Comparison of ENCODE assay signal across 6 cellular contexts in the genomic region with DNA sequence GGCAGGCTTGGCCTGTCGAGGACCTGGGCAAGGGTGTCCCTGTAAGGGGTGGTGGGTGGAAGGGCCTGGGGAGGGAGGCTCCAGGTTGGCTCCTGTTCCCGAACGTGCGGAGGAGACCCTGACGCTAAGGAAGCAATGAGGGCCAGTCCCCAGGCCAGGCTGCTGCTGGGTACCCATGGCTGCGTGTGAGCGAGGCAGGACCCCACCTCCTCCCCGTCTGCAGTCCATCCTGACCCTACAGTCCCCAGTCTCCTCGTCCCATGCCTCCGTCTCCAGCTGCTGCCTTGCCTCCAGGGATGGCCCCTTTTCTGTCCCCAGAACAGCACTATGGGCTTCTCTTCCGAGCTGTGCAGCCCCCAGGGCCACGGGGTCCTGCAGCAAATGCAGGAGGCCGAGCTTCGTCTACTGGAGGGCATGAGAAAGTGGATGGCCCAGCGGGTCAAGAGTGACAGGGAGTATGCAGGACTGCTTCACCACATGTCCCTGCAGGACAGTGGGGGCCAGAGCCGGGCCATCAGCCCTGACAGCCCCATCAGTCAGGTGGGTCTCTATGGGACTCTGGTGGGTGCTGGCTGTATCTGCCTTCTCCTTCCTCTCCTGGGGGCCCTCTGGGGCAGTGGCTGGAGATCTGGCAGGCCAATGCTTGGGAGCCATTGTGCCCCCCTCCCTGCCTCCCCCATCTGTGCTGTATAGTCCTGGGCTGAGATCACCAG. TPM values are rescaled to one million over a fixed set of nuclear protein-coding genes. Genes with fewer than 3 reads are reported as not detected.
DNase-seq lines count a peak whose midpoint lies in the region; FAIRE-seq and TF ChIP-seq lines count a peak whose summit lies in the region.

No MANE protein-coding gene starts in this region.

- no peaks in the 10 kb centered on the region for H3K4me1 Mint-ChIP-seq in astrocyte (ENCODE audit: low read depth, unreplicated experiment)

- H3K9me3 Mint-ChIP-seq in astrocyte (ENCODE audit: unreplicated experiment): no peaks in the 10 kb centered on the region

- H3K27me3 ChIP-seq in astrocyte (ENCODE audit: insufficient read depth, low read length) (no peaks in the 10 kb centered on the region), muscle layer of colon (ENCODE audit: control insufficient read depth in 1 of 2, insufficient read depth in 2 of 2, low read length in 2 of 2) (no peaks in the 10 kb centered on the region)

- FAIRE-seq in astrocyte (lab: Jason Lieb, UNC): no peak

- no peaks in the 10 kb centered on the region for H3K36me3 ChIP-seq in astrocyte (ENCODE audit: insufficient read depth, low read length)
- H3K36me3 ChIP-seq in muscle layer of colon (ENCODE audit: insufficient read depth, low read length): peaks cover 26% of the 10 kb centered on the region

- no peaks in the 10 kb centered on the region for H3K79me2 ChIP-seq in astrocyte (ENCODE audit: insufficient read depth, low read length)

- H2AFZ ChIP-seq in astrocyte (ENCODE audit: low read depth, low read length): peak overlapping the region; percentile 63

- POLR2A ChIA-PET in GM10248 (lab: Yijun Ruan, JAX): interaction anchor here (0.5 kb wide), 1 partner anchor 17 kb away, joined by 3 read pairs; no protein-coding TSS in a partner anchor

- H3K4me1 ChIP-seq in astrocyte (ENCODE audit: insufficient read depth, low read length) (peaks cover 20% of the 10 kb centered on the region), muscle layer of colon (ENCODE audit: insufficient read depth, low read length) (peaks cover 31% of the 10 kb centered on the region)

- H3K9ac ChIP-seq in astrocyte (ENCODE audit: low read length) (peak overlapping the region; percentile 79), muscle layer of colon (ENCODE audit: low read length) (peak overlapping the region; percentile 76)

- TF ChIP-seq CTCF in astrocyte (IDR thresholded peaks at IDR 0.05; ENCODE audit: insufficient read depth, low read depth, low read length) (no peak), GM10248 (IDR thresholded peaks at IDR 0.05; ENCODE audit: control extremely low read depth, extremely low read depth, low read depth, missing control alignments) (no peak)

- H3K27me3 Mint-ChIP-seq in astrocyte (ENCODE audit: low read depth, unreplicated experiment): peaks cover 2% of the 10 kb centered on the region

- H3K27ac ChIP-seq in astrocyte (ENCODE audit: low read depth, low read length): peak overlapping the region; percentile 25
- H3K27ac ChIP-seq in muscle layer of colon (ENCODE audit: low read depth, low read length): peak overlapping the region; percentile 95

- H3K27ac Mint-ChIP-seq in astrocyte (ENCODE audit: unreplicated experiment): peak overlapping the region; percentile 78

- no peaks in the 10 kb centered on the region for H4K20me1 ChIP-seq in astrocyte (ENCODE audit: insufficient read depth, low read length)

- H3K4me3 Mint-ChIP-seq in astrocyte (ENCODE audit: unreplicated experiment): no peak overlapping the region

- CTCF ChIA-PET in GM10248 (lab: Yijun Ruan, JAX): interaction anchor here (0.7 to 4.5 kb wide), 63 partner anchors 9 to 584 kb away, joined by 3 to 73 read pairs (median 5); a partner anchor contains a TSS

- H3K36me3 Mint-ChIP-seq in astrocyte (ENCODE audit: low read depth, unreplicated experiment): no peaks in the 10 kb centered on the region

- peak; percentile 22 for DNase-seq in GM03348 (ENCODE audit: low spot score)
- DNase-seq in astrocyte (ENCODE audit: low read depth): no peak
- DNase-seq in GM10248 (ENCODE audit: extremely low spot score): no peak
- no peak for DNase-seq in stimulated activated CD4-positive, alpha-beta T cell treated with anti-CD3 and anti-CD28 coated beads, Interleukin-4, amount 100 ng/mL, for 4 hours
- DNase-seq in GOT3 (lab: John Stamatoyannopoulos, UW): no peak

- peak overlapping the region; percentile 33 for H3K4me3 ChIP-seq in astrocyte (ENCODE audit: insufficient read depth, low read depth, low read length)
- peak overlapping the region; percentile 61 to 66 for H3K4me3 ChIP-seq in muscle layer of colon (ENCODE audit: low read depth in 1 of 2, low read length in 2 of 2)

- no peaks in the 10 kb centered on the region for H3K9me3 ChIP-seq in astrocyte (ENCODE audit: insufficient read depth, low read depth, low read length)
- H3K9me3 ChIP-seq in muscle layer of colon (ENCODE audit: low read length): no peaks in the 10 kb centered on the region

- H3K4me2 ChIP-seq in astrocyte (ENCODE audit: low read length): peak overlapping the region; percentile 82

RNA-seq across cellular contexts. Expression of a gene that starts 0.6 kb away (rescaled TPM):
- 4.4 and 7.2 TPM in 2 replicates for total RNA-seq in astrocyte

RNA-seq across cellular contexts. Expression of a gene that starts 16.5 kb away (rescaled TPM):
- total RNA-seq in astrocyte: 122 and 135 TPM in 2 replicates

RNA-seq across cellular contexts. Expression of a gene that starts 18.2 kb away (rescaled TPM):
- total RNA-seq in astrocyte: 18.5 and 21.3 TPM in 2 replicates

RNA-seq across cellular contexts. Expression of a gene that starts 47.5 kb away (rescaled TPM):
- total RNA-seq in astrocyte: 9.7 and 10.5 TPM in 2 replicates

RNA-seq across cellular contexts. Expression of a gene that starts 50.2 kb away (rescaled TPM):
- 56.2 and 56.6 TPM in 2 replicates for total RNA-seq in astrocyte
